16 cellular contexts compared by ENCODE assay signal in the genomic region with DNA sequence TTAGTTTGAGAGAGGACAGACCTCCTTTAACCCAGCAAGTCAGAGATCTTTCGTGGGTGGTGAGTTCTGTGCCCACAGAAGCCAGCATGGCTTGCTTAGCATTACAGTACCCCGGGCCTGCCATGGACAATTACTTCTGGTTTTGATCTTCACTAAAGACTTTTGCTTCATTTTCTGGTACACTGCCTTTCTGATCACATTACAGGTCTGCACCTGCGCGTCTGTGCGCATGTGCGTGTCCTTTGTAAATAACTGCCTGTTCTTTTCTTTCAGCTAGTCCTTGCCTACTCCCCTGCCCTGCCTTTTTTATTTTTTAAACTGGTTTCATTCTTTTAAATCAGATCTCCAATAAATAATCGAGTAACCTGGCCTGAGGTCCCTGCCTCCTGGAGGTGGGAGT. TPM values are rescaled to one million over a fixed set of nuclear protein-coding genes. Genes with fewer than 3 reads are reported as not detected.
DNase-seq lines count a peak whose midpoint lies in the region; ATAC-seq and TF ChIP-seq lines count a peak whose summit lies in the region.
"Had no signal": no experiment of that assay in that cellular context is flagged by ENCODE, and none has a peak within 500 bp of the region (broad histone marks: within the 10 kb centered on the region; RNA-seq: fewer than 3 reads in every experiment).

No MANE protein-coding gene starts in this region.

- H4K20me1 ChIP-seq in smooth muscle cell (ENCODE audit: low read depth), result no peaks in the 10 kb centered on the region

- H3K27me3 ChIP-seq in aorta (ENCODE audit: control insufficient read depth in 1 of 2, insufficient read depth in 2 of 2, low read length in 1 of 2), result no peaks in the 10 kb centered on the region
- H3K27me3 ChIP-seq in smooth muscle cell (ENCODE audit: low read depth), result no peaks in the 10 kb centered on the region

- peaks cover 3 to 14% (median 5%) of the 10 kb centered on the region in 3 donors for H3K27me3 Mint-ChIP-seq in naive B cell

- ATAC-seq in naive B cell (ENCODE audit: low read depth in 2 of 2) (peak; percentile 22 to 24), aorta (ENCODE audit: low FRiP score) (no peak), HG03432 (IDR thresholded peaks at IDR 0.05; ENCODE audit: unreplicated experiment) (no peak)
- ATAC-seq: CD8-positive, alpha-beta T cell had no signal

- H3K4me2 ChIP-seq in smooth muscle cell, result no peak overlapping the region

- H3K9me3 ChIP-seq in aorta (ENCODE audit: control insufficient read depth, low read length) (no peaks in the 10 kb centered on the region), smooth muscle cell (replicated peaks; ENCODE audit: low read depth) (no peaks in the 10 kb centered on the region)
- H3K9me3 ChIP-seq: BE2C had no signal

- H3K36me3 Mint-ChIP-seq in naive B cell, result no peaks in the 10 kb centered on the region
- H3K36me3 Mint-ChIP-seq: CD8-positive, alpha-beta T cell had no signal

- no peak overlapping the region for H2AFZ ChIP-seq in smooth muscle cell (ENCODE audit: low read depth)

- H3K27ac ChIP-seq in aorta (ENCODE audit: low read depth in 1 of 2, low read length in 2 of 2) (no peak overlapping the region), smooth muscle cell (ENCODE audit: low read depth) (no peak overlapping the region)

- H3K4me1 Mint-ChIP-seq in naive B cell, result peaks cover 14 to 24% (median 16%) of the 10 kb centered on the region in 3 donors

- no peak overlapping the region for H3K4me3 Mint-ChIP-seq in naive B cell
- H3K4me3 Mint-ChIP-seq: CD8-positive, alpha-beta T cell; T-helper 1 cell treated with Interleukin-12 subunit alpha and Interleukin-12 subunit beta and Interleukin-4 antibody, amounts not matched to agents 30 μg/mL and 1 μg/mL, for 36 hours had no signal

- no peaks in the 10 kb centered on the region for H3F3A ChIP-seq in smooth muscle cell (ENCODE audit: low read depth)

- no peaks in the 10 kb centered on the region for H3K9me3 Mint-ChIP-seq in naive B cell
- H3K9me3 Mint-ChIP-seq: CD8-positive, alpha-beta T cell; T-helper 1 cell treated with Interleukin-12 subunit alpha and Interleukin-12 subunit beta and Interleukin-4 antibody, amounts not matched to agents 30 μg/mL and 1 μg/mL, for 36 hours had no signal

- intact Hi-C loops in aorta (cut with DNase I), result no loop called here

- H3K9ac ChIP-seq in smooth muscle cell (ENCODE audit: low read depth), result no peak overlapping the region

- TF ChIP-seq CTCF in smooth muscle cell (IDR thresholded peaks at IDR 0.05; ENCODE audit: borderline replicate concordance, insufficient read depth, poor library complexity, severe bottlenecking), result no peak

- no peaks in the 10 kb centered on the region for H3K79me2 ChIP-seq in smooth muscle cell (ENCODE audit: low read depth)

- no peak overlapping the region for H3K4me3 ChIP-seq in aorta (ENCODE audit: low read length in 2 of 2)
- H3K4me3 ChIP-seq in smooth muscle cell, result no peak overlapping the region

- peak overlapping the region in 1 of 6 donors; percentile 78 for H3K27ac Mint-ChIP-seq in naive B cell
- H3K27ac Mint-ChIP-seq: CD8-positive, alpha-beta T cell; T-helper 1 cell treated with Interleukin-12 subunit alpha and Interleukin-12 subunit beta and Interleukin-4 antibody, amounts not matched to agents 30 μg/mL and 1 μg/mL, for 36 hours had no signal

- H3K4me1 ChIP-seq in aorta (ENCODE audit: control insufficient read depth in 1 of 2, insufficient read depth in 2 of 2, low read length in 2 of 2), result no peaks in the 10 kb centered on the region
- H3K4me1 ChIP-seq in smooth muscle cell (ENCODE audit: low read depth), result no peaks in the 10 kb centered on the region
- H3K4me1 ChIP-seq: BE2C had no signal

- DNase-seq in NCI-H748 (lab: John Stamatoyannopoulos, UW; ENCODE audit: unreplicated experiment) (peak; percentile 44), NCI-H748 treated with DMSO at 0.1 percent for 48 hours (lab: John Stamatoyannopoulos, UW) (no peak), NCI-H2107 (lab: John Stamatoyannopoulos, UW) (peak; percentile 4), naive B cell (no peak), aorta (no peak), smooth muscle cell (lab: John Stamatoyannopoulos, UW; ENCODE audit: unreplicated experiment) (no peak)
- DNase-seq: BE2C; CD8-positive, alpha-beta T cell; HCEC 1CT; Karpas-422; MM.1S; NCI-H1436; NCI-H82; SHP77 had no signal

- 91% methylated on average over 7 of the region's 7 CpGs for WGBS in aorta, 2 donors
- WGBS in smooth muscle cell (ENCODE audit: low lambda C conversion rate), result 90% methylated on average over 7 of the region's 7 CpGs

- H3K36me3 ChIP-seq in aorta (ENCODE audit: control insufficient read depth in 1 of 2, insufficient read depth in 2 of 2, low read length in 1 of 2), result no peaks in the 10 kb centered on the region
- H3K36me3 ChIP-seq in smooth muscle cell (ENCODE audit: low read depth), result no peaks in the 10 kb centered on the region
- H3K36me3 ChIP-seq: BE2C had no signal

RNA-seq across cellular contexts. Expression of gene CMTM8, which starts 57.1 kb away (rescaled TPM):
- 1 to 10 TPM in 1 of 6 donors, under 1 TPM in 4, not detected in 1; 0.44 to 1.3 (median 0.53) TPM for polyA plus RNA-seq in naive B cell (ENCODE audit: low read depth in 6 of 6)
- total RNA-seq in aorta, result 1 to 10 TPM; 2.9 to 6.8 TPM
- 1 to 10 TPM in 1 of 2 donors, under 1 TPM in 1; 0.63 to 1.8 TPM for polyA plus RNA-seq in aorta
- 0.81 and 1.9 TPM in 2 replicates for total RNA-seq in smooth muscle cell
- 1.1 and 1.9 TPM in 2 replicates for polyA plus RNA-seq in smooth muscle cell

Comparison
In these comparisons a context has a peak if more than half of its experiments do, and no peak if none do; other contexts are left out.
1. DNase-seq: peak in NCI-H748 (single experiment) and NCI-H2107 (single experiment); none in NCI-H748 treated with DMSO at 0.1 percent for 48 hours (single experiment), naive B cell (single experiment), aorta (0 of 2) and smooth muscle cell (single experiment).
2. ATAC-seq: peak in naive B cell (2 of 2); none in aorta (single experiment) and HG03432 (single experiment).